In genomic region chr7:16652888-16653287, GRCh38 we compare ENCODE assay signal across 14 cellular contexts. TPM values are rescaled to one million over a fixed set of nuclear protein-coding genes. Genes with fewer than 3 reads are reported as not detected.
A peak's percentile ranks its signal among the peaks of the same experiment; 100 is the strongest.
DNase-seq lines count a peak whose midpoint lies in the region; ATAC-seq and TF ChIP-seq lines count a peak whose summit lies in the region.
"Had no signal": no experiment of that assay in that cellular context is flagged by ENCODE, and none has a peak within 500 bp of the region (broad histone marks: within the 10 kb centered on the region; RNA-seq: fewer than 3 reads in every experiment).

No MANE protein-coding gene starts in this region.

- peaks cover 61% of the 10 kb centered on the region for H3K79me2 ChIP-seq in mesendoderm (ENCODE audit: control insufficient read depth, insufficient read depth, low read length)

- H3K4me3 ChIP-seq in transverse colon: no peak overlapping the region
- no peak overlapping the region for H3K4me3 ChIP-seq in mesendoderm (ENCODE audit: low read length)
- H3K4me3 ChIP-seq: hepatocyte had no signal

- H3K79me1 ChIP-seq in mesendoderm (ENCODE audit: low read length): peaks cover 7% of the 10 kb centered on the region

- TF ChIP-seq CTCF in transverse colon (IDR thresholded peaks at IDR 0.05): no peak

- no peak overlapping the region for H3K4me2 ChIP-seq in mesendoderm (ENCODE audit: low read length)
- H3K4me2 ChIP-seq: hepatocyte had no signal

- no peak for ATAC-seq in GM19452 (IDR thresholded peaks at IDR 0.05; ENCODE audit: unreplicated experiment)

- H2BK15ac ChIP-seq in mesendoderm (replicated peaks; ENCODE audit: low read depth): no peak overlapping the region

- in situ Hi-C loops in transverse colon (cut with MboI; ENCODE audit: low pct_ligation_motif_present in 1 of 4, low pct_unique_long_range_greater_than_20kb in 1 of 4, low sequenced_read_pairs in 3 of 4): no loop called here

- H3K36me3 ChIP-seq in transverse colon: no peaks in the 10 kb centered on the region
- H3K36me3 ChIP-seq in mesendoderm (ENCODE audit: control insufficient read depth, insufficient read depth, low read length): no peaks in the 10 kb centered on the region

- H3K27ac ChIP-seq in transverse colon (no peak overlapping the region), mesendoderm (ENCODE audit: low read depth, low read length) (no peak overlapping the region)
- H3K27ac ChIP-seq: hepatocyte had no signal

- no peak overlapping the region for H3K23ac ChIP-seq in mesendoderm (ENCODE audit: low read length)

- no peak overlapping the region for H2BK5ac ChIP-seq in mesendoderm (ENCODE audit: low read length)

- no peak overlapping the region for H3K9ac ChIP-seq in mesendoderm (ENCODE audit: low read length)

- peaks cover 0 to 38% (median 16%) of the 10 kb centered on the region in 4 donors for H3K4me1 ChIP-seq in transverse colon
- no peaks in the 10 kb centered on the region for H3K4me1 ChIP-seq in mesendoderm (ENCODE audit: control insufficient read depth, low read depth, low read length)

- H2AK5ac ChIP-seq in mesendoderm (ENCODE audit: low read length): no peak overlapping the region

- no peaks in the 10 kb centered on the region for H3K27me3 ChIP-seq in transverse colon
- H3K27me3 ChIP-seq in mesendoderm (ENCODE audit: insufficient read depth, low read length, poor library complexity): no peaks in the 10 kb centered on the region
- H3K27me3 ChIP-seq: hepatocyte had no signal

- H4K5ac ChIP-seq in mesendoderm (ENCODE audit: low read length): no peak overlapping the region

- H3K18ac ChIP-seq in mesendoderm (ENCODE audit: low read length): no peak overlapping the region

- no peak overlapping the region for H3K56ac ChIP-seq in mesendoderm (ENCODE audit: low read length)

- H3K4ac ChIP-seq in mesendoderm (ENCODE audit: low read depth, low read length): no peak overlapping the region

- no peak overlapping the region for H4K8ac ChIP-seq in mesendoderm (ENCODE audit: low read depth, low read length)

- 57 to 100% methylated on average over 1 to 2 of the region's 2 CpGs for WGBS in transverse colon (ENCODE audit: low coverage in 1 of 2), 2 donors
- no CpG with 5 or more reads among the region's 2 CpGs for WGBS in mesendoderm (ENCODE audit: extremely low coverage, insufficient coverage, low lambda C conversion rate)

- DNase-seq in DMS79 (lab: John Stamatoyannopoulos, UW) (peak; percentile 96), NCI-H146 (lab: John Stamatoyannopoulos, UW) (peak; percentile 61), SHP77 treated with DMSO at 0.1 percent for 48 hours (lab: John Stamatoyannopoulos, UW) (peak; percentile 79), mucosa of gallbladder (ENCODE audit: low spot score) (peak; percentile 38), NCI-H446 treated with DMSO at 0.1 percent for 48 hours (lab: John Stamatoyannopoulos, UW) (no peak), transverse colon (no peak), mesendoderm (no peak)
- DNase-seq: activated T-cell treated with anti-CD3 and anti-CD28 coated beads for 4 hours; aorta; effector CD8-positive, alpha-beta T cell; NCI-H1092 treated with DMSO at 0.1 percent for 48 hours; stimulated activated CD4-positive, alpha-beta T cell treated with anti-CD3 and anti-CD28 coated beads, Interleukin-4, amount 100 ng/mL, for 1 hour had no signal

- no peak for TF ChIP-seq POLR2A in transverse colon (IDR thresholded peaks at IDR 0.05)

- no peak overlapping the region for H2BK120ac ChIP-seq in mesendoderm (ENCODE audit: low read depth, low read length)

- no peaks in the 10 kb centered on the region for H3K9me3 ChIP-seq in transverse colon

- TF ChIP-seq EP300 in transverse colon (IDR thresholded peaks at IDR 0.05; ENCODE audit: low read depth): no peak

- intact Hi-C loops in transverse colon (cut with DNase I; ENCODE audit: low total_unique reads): no loop called here

RNA-seq across cellular contexts. Expression of gene BZW2, which starts 6.9 kb away (rescaled TPM):
- total RNA-seq in mucosa of gallbladder (24.2 TPM), transverse colon (100 to 1,000 TPM in 1 of 4 donors, 10 to 100 TPM in 3; 16.1 to 135 (median 70.9) TPM)
- 92.1 TPM for polyA plus RNA-seq in mesendoderm (2013, experiment 1 of 2)
- 94.1 TPM for polyA plus RNA-seq in mesendoderm (2013, experiment 2 of 2)

RNA-seq across cellular contexts. Expression of gene ANKMY2, which starts 7.3 kb away (rescaled TPM):
- total RNA-seq in mucosa of gallbladder (28.0 TPM), transverse colon (10 to 100 TPM in 2 of 4 donors, 1 to 10 TPM in 1, under 1 TPM in 1; 0.75 to 22.5 (median 12.0) TPM)
- polyA plus RNA-seq in mesendoderm (2013, experiment 1 of 2): 6.3 TPM
- polyA plus RNA-seq in mesendoderm (2013, experiment 2 of 2): 6.5 TPM

Comparison
In these comparisons a context has a peak if more than half of its experiments do, and no peak if none do; other contexts are left out.
1. DNase-seq: peak in DMS79 (single experiment), NCI-H146 (single experiment), SHP77 treated with DMSO at 0.1 percent for 48 hours (single experiment) and mucosa of gallbladder (single experiment); none in NCI-H446 treated with DMSO at 0.1 percent for 48 hours (single experiment), transverse colon (single experiment) and mesendoderm (single experiment).